ENCODE assay signal across 1 cellular context in the genomic region with DNA sequence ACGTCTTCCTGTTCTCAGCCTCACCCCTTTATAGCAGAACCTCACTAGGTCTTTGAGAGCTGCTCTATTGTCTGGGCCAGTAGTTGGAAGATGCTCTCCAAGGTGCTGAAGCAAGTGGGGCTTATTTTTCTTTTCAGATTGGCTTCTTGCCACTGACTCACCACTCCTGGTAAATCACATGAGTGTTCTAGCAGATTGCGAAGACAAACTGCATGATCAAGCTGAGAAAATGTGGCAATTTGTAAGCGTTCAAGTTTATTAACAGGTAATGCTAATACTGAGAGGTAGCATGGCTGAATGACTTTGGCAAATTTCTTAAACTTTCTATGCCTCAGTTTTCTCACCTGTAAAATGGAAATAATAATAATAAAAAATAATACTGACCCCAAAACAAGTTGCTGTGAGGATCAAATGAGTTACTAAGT.
TF ChIP-seq lines count a peak whose summit lies in the region.

No MANE protein-coding gene starts in this region.

TF ChIP-seq in HepG2, 621 proteins besides CTCF, POLR2A, EP300 and RAD21 (continued from another document):
- TF ChIP-seq, protein P1, sequence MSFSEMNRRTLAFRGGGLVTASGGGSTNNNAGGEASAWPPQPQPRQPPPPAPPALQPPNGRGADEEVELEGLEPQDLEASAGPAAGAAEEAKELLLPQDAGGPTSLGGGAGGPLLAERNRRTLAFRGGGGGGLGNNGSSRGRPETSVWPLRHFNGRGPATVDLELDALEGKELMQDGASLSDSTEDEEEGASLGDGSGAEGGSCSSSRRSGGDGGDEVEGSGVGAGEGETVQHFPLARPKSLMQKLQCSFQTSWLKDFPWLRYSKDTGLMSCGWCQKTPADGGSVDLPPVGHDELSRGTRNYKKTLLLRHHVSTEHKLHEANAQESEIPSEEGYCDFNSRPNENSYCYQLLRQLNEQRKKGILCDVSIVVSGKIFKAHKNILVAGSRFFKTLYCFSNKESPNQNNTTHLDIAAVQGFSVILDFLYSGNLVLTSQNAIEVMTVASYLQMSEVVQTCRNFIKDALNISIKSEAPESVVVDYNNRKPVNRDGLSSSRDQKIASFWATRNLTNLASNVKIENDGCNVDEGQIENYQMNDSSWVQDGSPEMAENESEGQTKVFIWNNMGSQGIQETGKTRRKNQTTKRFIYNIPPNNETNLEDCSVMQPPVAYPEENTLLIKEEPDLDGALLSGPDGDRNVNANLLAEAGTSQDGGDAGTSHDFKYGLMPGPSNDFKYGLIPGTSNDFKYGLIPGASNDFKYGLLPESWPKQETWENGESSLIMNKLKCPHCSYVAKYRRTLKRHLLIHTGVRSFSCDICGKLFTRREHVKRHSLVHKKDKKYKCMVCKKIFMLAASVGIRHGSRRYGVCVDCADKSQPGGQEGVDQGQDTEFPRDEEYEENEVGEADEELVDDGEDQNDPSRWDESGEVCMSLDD (CRISPR knock-in tag; IDR thresholded peaks at IDR 0.05; ENCODE audit: borderline replicate concordance), result no peak
- TF ChIP-seq KDM1A (CRISPR knock-in tag; IDR thresholded peaks at IDR 0.05) (no peak), HOXD1 (CRISPR knock-in tag; IDR thresholded peaks at IDR 0.05) (no peak), RAD51 (IDR thresholded peaks at IDR 0.05; ENCODE audit: borderline replicate concordance) (no peak), DBP (CRISPR knock-in tag; IDR thresholded peaks at IDR 0.05; ENCODE audit: not compliant biosample characterization) (no peak)
